7 cellular contexts compared by ENCODE assay signal in the genomic region with DNA sequence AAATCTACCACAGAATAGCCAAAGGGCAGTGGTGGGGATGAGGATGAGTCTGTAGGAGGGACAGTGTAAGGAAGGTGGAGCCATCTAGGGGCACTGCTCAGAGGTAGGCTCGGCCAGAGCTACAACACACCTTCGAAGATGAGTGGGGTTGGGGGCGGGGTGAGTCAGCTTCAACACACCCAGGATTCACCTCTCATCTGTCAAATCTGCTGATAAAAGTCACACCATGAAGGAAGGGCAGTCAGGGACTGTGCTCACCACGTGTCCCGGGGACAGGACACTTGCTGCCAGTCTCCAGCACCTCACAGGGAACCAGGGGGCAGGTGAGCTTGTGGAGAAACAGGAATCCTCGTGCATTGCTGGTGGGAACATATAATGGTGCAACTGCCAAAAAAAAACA.
DNase-seq lines count a peak whose midpoint lies in the region; ATAC-seq and TF ChIP-seq lines count a peak whose summit lies in the region.

No MANE protein-coding gene starts in this region.

- peak; percentile 73 for DNase-seq in activated T-cell treated with anti-CD3 and anti-CD28 coated beads, Interleukin-2, amount 50 U/mL, for 24 hours
- no peak for DNase-seq in left colon
- DNase-seq in stimulated activated CD8-positive, alpha-beta memory T cell treated with anti-CD3 and anti-CD28 coated beads, Interleukin-4, amount 100 ng/mL, for 4 hours (ENCODE audit: low read depth in 2 of 2, low spot score in 1 of 2) = peak; percentile 46 to 56
- DNase-seq in MG63 = no peak
- no peak for DNase-seq in vagina (ENCODE audit: extremely low spot score in 2 of 2)

- H3K4me3 Mint-ChIP-seq in activated T-cell treated with anti-CD3 and anti-CD28 coated beads, Interleukin-2, amount 50 U/mL, for 24 hours = peak overlapping the region; percentile 48

- no peaks in the 10 kb centered on the region for H3F3A ChIP-seq in OCI-LY1 (ENCODE audit: insufficient read depth, low read length)

- TF ChIP-seq CTCF in OCI-LY1 (IDR thresholded peaks at IDR 0.05; ENCODE audit: low read length) (no peak), vagina (IDR thresholded peaks at IDR 0.05) (no peak)

- peaks cover 95% of the 10 kb centered on the region for H3K4me1 Mint-ChIP-seq in activated T-cell treated with anti-CD3 and anti-CD28 coated beads, Interleukin-2, amount 50 U/mL, for 24 hours (ENCODE audit: low read depth)

- H3K9me3 ChIP-seq in OCI-LY1 (ENCODE audit: low read length) (no peaks in the 10 kb centered on the region), MG63 (no peaks in the 10 kb centered on the region), vagina (no peaks in the 10 kb centered on the region)

- H3K9me2 ChIP-seq in OCI-LY1 (ENCODE audit: low read depth, low read length) = no peaks in the 10 kb centered on the region

- no peaks in the 10 kb centered on the region for H3K9me3 Mint-ChIP-seq in activated T-cell treated with anti-CD3 and anti-CD28 coated beads, Interleukin-2, amount 50 U/mL, for 24 hours

- no peak overlapping the region for H3K4me2 ChIP-seq in OCI-LY1 (ENCODE audit: low read length)

- peak; percentile 12 for ATAC-seq in left colon
- ATAC-seq in HG03175 (IDR thresholded peaks at IDR 0.05; ENCODE audit: unreplicated experiment) = no peak

- no peaks in the 10 kb centered on the region for H4K20me1 ChIP-seq in OCI-LY1 (ENCODE audit: insufficient read depth, low read length)

- H3K36me3 Mint-ChIP-seq in activated T-cell treated with anti-CD3 and anti-CD28 coated beads, Interleukin-2, amount 50 U/mL, for 24 hours (ENCODE audit: low read depth) = peaks cover 72% of the 10 kb centered on the region

- no peak overlapping the region for H3K9ac ChIP-seq in OCI-LY1 (ENCODE audit: low read length)

- intact Hi-C loops in left colon (cut with DNase I, micrococcal nuclease) = no loop called here
- intact Hi-C loops in vagina (cut with DNase I) = no loop called here

- H3K27ac ChIP-seq in OCI-LY1 (ENCODE audit: low read depth, low read length, poor library complexity, severe bottlenecking) (peak overlapping the region; percentile 79), vagina (no peak overlapping the region)

- peaks cover 49% of the 10 kb centered on the region for H3K79me2 ChIP-seq in OCI-LY1 (ENCODE audit: insufficient read depth, low read length)

- no peaks in the 10 kb centered on the region for H3K27me3 Mint-ChIP-seq in activated T-cell treated with anti-CD3 and anti-CD28 coated beads, Interleukin-2, amount 50 U/mL, for 24 hours

- H3K27ac Mint-ChIP-seq in activated T-cell treated with anti-CD3 and anti-CD28 coated beads, Interleukin-2, amount 50 U/mL, for 24 hours = peak overlapping the region; percentile 89

- H3K4me3 ChIP-seq in OCI-LY1 (ENCODE audit: low read depth, low read length, poor library complexity, severe bottlenecking) (no peak overlapping the region), MG63 (no peak overlapping the region), vagina (no peak overlapping the region)

- no peak for TF ChIP-seq POLR2A in vagina (IDR thresholded peaks at IDR 0.05)

- no peak overlapping the region for H2AFZ ChIP-seq in OCI-LY1 (ENCODE audit: low read length)

- H3K36me3 ChIP-seq in OCI-LY1 (ENCODE audit: insufficient read depth, low read length) (peaks cover 20% of the 10 kb centered on the region; the same call in 1 of the 2 replicates), MG63 (peaks cover 4% of the 10 kb centered on the region), vagina (no peaks in the 10 kb centered on the region)

- H3K27me3 ChIP-seq in OCI-LY1 (ENCODE audit: insufficient read depth, low read length) = no peaks in the 10 kb centered on the region
- no peaks in the 10 kb centered on the region for H3K27me3 ChIP-seq in MG63
- no peaks in the 10 kb centered on the region for H3K27me3 ChIP-seq in vagina

- H3K4me1 ChIP-seq in OCI-LY1 (ENCODE audit: insufficient read depth, low read length, severe bottlenecking) (peaks cover 60% of the 10 kb centered on the region), vagina (peaks cover 85% of the 10 kb centered on the region)

Comparison
In these comparisons a context has a peak if more than half of its experiments do, and no peak if none do; other contexts are left out.
1. DNase-seq: peak in activated T-cell treated with anti-CD3 and anti-CD28 coated beads, Interleukin-2, amount 50 U/mL, for 24 hours (single experiment) and stimulated activated CD8-positive, alpha-beta memory T cell treated with anti-CD3 and anti-CD28 coated beads, Interleukin-4, amount 100 ng/mL, for 4 hours (2 of 2); none in left colon (0 of 2), MG63 (single experiment) and vagina (0 of 2).